Comparison of ENCODE assay signal across 14 cellular contexts in genomic region chr11:125515102-125515439, GRCh38. TPM values are rescaled to one million over a fixed set of nuclear protein-coding genes. Genes with fewer than 3 reads are reported as not detected.
DNase-seq lines count a peak whose midpoint lies in the region; ATAC-seq and TF ChIP-seq lines count a peak whose summit lies in the region.
"Had no signal": no experiment of that assay in that cellular context is flagged by ENCODE, and none has a peak within 500 bp of the region (broad histone marks: within the 10 kb centered on the region; RNA-seq: fewer than 3 reads in every experiment).

No MANE protein-coding gene starts in this region.

- no peak overlapping the region for H3K9ac ChIP-seq in mammary epithelial cell (ENCODE audit: insufficient read depth, low read length)
- H3K9ac ChIP-seq: GM23248, parathyroid adenoma had no signal

- TF ChIP-seq CTCF in mammary epithelial cell (conservative IDR thresholded peaks at IDR 0.05 in 1 of 2, IDR thresholded peaks at IDR 0.05 in 1 of 2; ENCODE audit: extremely low read depth in 1 of 2, insufficient read depth in 1 of 2, low read depth in 1 of 2, low read length in 2 of 2), result no peak
- TF ChIP-seq CTCF in breast epithelium (IDR thresholded peaks at IDR 0.05), result no peak
- TF ChIP-seq CTCF in stomach (IDR thresholded peaks at IDR 0.05), result no peak
- TF ChIP-seq CTCF in Calu3 (IDR thresholded peaks at IDR 0.05; ENCODE audit: unreplicated experiment), result no peak

- H3K4me2 ChIP-seq in mammary epithelial cell (ENCODE audit: insufficient read depth, low read depth, low read length), result no peak overlapping the region

- BruUV-seq in mammary epithelial cell (replicated peaks; lab: Mats Ljungman, UMichigan) (no TSS peak), Calu3 (replicated peaks; lab: Mats Ljungman, UMichigan) (no TSS peak)

- H3K9me3 ChIP-seq in mammary epithelial cell (replicated peaks; ENCODE audit: insufficient read depth, low read length) (no peaks in the 10 kb centered on the region), breast epithelium (no peaks in the 10 kb centered on the region), T-helper 17 cell (ENCODE audit: control insufficient read depth, low read length, poor library complexity, severe bottlenecking) (no peaks in the 10 kb centered on the region), stomach (peaks cover 0 to 6% (median 3%) of the 10 kb centered on the region in 4 donors)
- no peaks in the 10 kb centered on the region for H3K9me3 ChIP-seq in effector memory CD4-positive, alpha-beta T cell (ENCODE audit: control insufficient read depth, low read length)
- H3K9me3 ChIP-seq: Peyer's patch, suprapubic skin had no signal

- intact Hi-C loops in mammary epithelial cell (cut with micrococcal nuclease), result no loop called here
- intact Hi-C loops in breast epithelium (cut with DNase I; ENCODE audit: low total_unique reads), result no loop called here
- intact Hi-C loops in stomach (cut with DNase I; ENCODE audit: low total_unique reads), result no loop called here
- intact Hi-C loops in Calu3 (cut with micrococcal nuclease; ENCODE audit: unreplicated experiment), result no loop called here

- no peak overlapping the region for H2AFZ ChIP-seq in mammary epithelial cell (ENCODE audit: low read depth, low read length)
- H2AFZ ChIP-seq: GM23248, parathyroid adenoma had no signal

- in situ Hi-C loops in mammary epithelial cell (cut with MboI; ENCODE audit: low sequenced_read_pairs in 2 of 2), result no loop called here

- no peaks in the 10 kb centered on the region for H3K9me3 Mint-ChIP-seq in Calu3 (ENCODE audit: low read depth, unreplicated experiment)

- H3K79me2 ChIP-seq in mammary epithelial cell (ENCODE audit: insufficient read depth, low read length), result no peaks in the 10 kb centered on the region
- H3K79me2 ChIP-seq: parathyroid adenoma had no signal

- TF ChIP-seq EP300 in stomach (IDR thresholded peaks at IDR 0.05), result no peak

- H3K4me1 Mint-ChIP-seq in T-helper 17 cell (peaks cover 20% of the 10 kb centered on the region), Calu3 (ENCODE audit: low read depth, unreplicated experiment) (no peaks in the 10 kb centered on the region)

- H3K4me3 ChIP-seq in mammary epithelial cell (replicated peaks in 1 of 3; ENCODE audit: insufficient read depth in 1 of 3, low read depth in 2 of 3, low read length in 3 of 3), result no peak overlapping the region
- no peak overlapping the region for H3K4me3 ChIP-seq in breast epithelium
- H3K4me3 ChIP-seq in effector memory CD4-positive, alpha-beta T cell (ENCODE audit: insufficient read depth, low read depth, low read length, poor library complexity, severe bottlenecking), result no peak overlapping the region
- H3K4me3 ChIP-seq in stomach, result no peak overlapping the region
- H3K4me3 ChIP-seq: GM23248, left ventricle myocardium inferior, Peyer's patch, suprapubic skin had no signal

- H3K27ac ChIP-seq in mammary epithelial cell (ENCODE audit: insufficient read depth, low read depth, low read length) (peak overlapping the region; percentile 30), breast epithelium (no peak overlapping the region), stomach (peak overlapping the region in 3 of 5 donors; percentile 61 to 79 (median 78))
- peak overlapping the region; percentile 56 for H3K27ac ChIP-seq in effector memory CD4-positive, alpha-beta T cell (ENCODE audit: insufficient read depth, low read length, poor library complexity, severe bottlenecking)
- H3K27ac ChIP-seq: GM23248, left ventricle myocardium inferior, parathyroid adenoma, Peyer's patch, suprapubic skin had no signal

- H3K4me1 ChIP-seq in mammary epithelial cell (ENCODE audit: insufficient read depth, low read length), result peaks cover 15% of the 10 kb centered on the region
- H3K4me1 ChIP-seq in breast epithelium, result no peaks in the 10 kb centered on the region
- no peaks in the 10 kb centered on the region for H3K4me1 ChIP-seq in effector memory CD4-positive, alpha-beta T cell (ENCODE audit: control insufficient read depth, insufficient read depth, low read length, poor library complexity, severe bottlenecking)
- peaks cover 0 to 19% (median 5%) of the 10 kb centered on the region in 4 donors for H3K4me1 ChIP-seq in stomach
- H3K4me1 ChIP-seq: left ventricle myocardium inferior, parathyroid adenoma, Peyer's patch had no signal

- CTCF ChIA-PET in mammary epithelial cell (lab: Charles Lee; ENCODE audit: low non-redundant PET), result no interaction called here
- CTCF ChIA-PET in Calu3 (lab: Charles Lee), result no interaction called here

- TF ChIP-seq POLR2A in breast epithelium (IDR thresholded peaks at IDR 0.05), result no peak
- no peak for TF ChIP-seq POLR2A in stomach (IDR thresholded peaks at IDR 0.05)

- H3K4me3 Mint-ChIP-seq in T-helper 17 cell (no peak overlapping the region), Calu3 (ENCODE audit: low read depth, unreplicated experiment) (no peak overlapping the region)

- H4K20me1 ChIP-seq in mammary epithelial cell (ENCODE audit: insufficient read depth, low read length), result no peaks in the 10 kb centered on the region

- dilution Hi-C loops in mammary epithelial cell (cut with HindIII; ENCODE audit: low sequenced_read_pairs), result no loop called here

- H3K36me3 ChIP-seq in mammary epithelial cell (ENCODE audit: insufficient read depth, low read length), result no peaks in the 10 kb centered on the region
- H3K36me3 ChIP-seq in breast epithelium, result no peaks in the 10 kb centered on the region
- H3K36me3 ChIP-seq in effector memory CD4-positive, alpha-beta T cell (ENCODE audit: control insufficient read depth, insufficient read depth, low read length), result no peaks in the 10 kb centered on the region
- H3K36me3 ChIP-seq in stomach, result no peaks in the 10 kb centered on the region
- H3K36me3 ChIP-seq: left ventricle myocardium inferior, Peyer's patch, suprapubic skin had no signal

- no peak for ATAC-seq in T-helper 17 cell
- no peak for ATAC-seq in GM21723 (IDR thresholded peaks at IDR 0.05; ENCODE audit: unreplicated experiment)
- ATAC-seq in HG02970 (IDR thresholded peaks at IDR 0.05; ENCODE audit: low FRiP score, unreplicated experiment), result no peak

- H3K36me3 Mint-ChIP-seq in T-helper 17 cell (ENCODE audit: low read depth) (no peaks in the 10 kb centered on the region), Calu3 (ENCODE audit: insufficient read depth, unreplicated experiment) (peaks cover 16% of the 10 kb centered on the region)

- H3K27me3 Mint-ChIP-seq in T-helper 17 cell (no peaks in the 10 kb centered on the region), Calu3 (ENCODE audit: unreplicated experiment) (no peaks in the 10 kb centered on the region)

- H3K27me3 ChIP-seq in mammary epithelial cell (ENCODE audit: insufficient read depth, low read length) (no peaks in the 10 kb centered on the region), breast epithelium (no peaks in the 10 kb centered on the region), stomach (no peaks in the 10 kb centered on the region)
- no peaks in the 10 kb centered on the region for H3K27me3 ChIP-seq in effector memory CD4-positive, alpha-beta T cell (replicated peaks; ENCODE audit: control insufficient read depth, insufficient read depth, low read length, poor library complexity, severe bottlenecking)
- H3K27me3 ChIP-seq: Peyer's patch, suprapubic skin had no signal

- DNase-seq in mammary epithelial cell, result no peak
- DNase-seq in breast epithelium (ENCODE audit: low spot score in 2 of 2), result no peak
- no peak for DNase-seq in T-helper 17 cell
- DNase-seq in effector memory CD4-positive, alpha-beta T cell, result no peak
- no peak for DNase-seq in stomach
- no peak for DNase-seq in Calu3
- DNase-seq: left ventricle myocardium inferior, NCI-H2081 treated with DMSO at 0.1 percent for 48 hours had no signal

- H3K27ac Mint-ChIP-seq in T-helper 17 cell (peak overlapping the region; percentile 95), Calu3 (ENCODE audit: unreplicated experiment) (no peak overlapping the region)

RNA-seq across cellular contexts. Expression of gene FEZ1, which starts 19.0 kb away (rescaled TPM):
- total RNA-seq in mammary epithelial cell, result 100 to 1,000 TPM in 1 of 2 donors, 10 to 100 TPM in 1; 82.2 to 230 TPM
- polyA plus RNA-seq in mammary epithelial cell, result 138 TPM
- polyA minus RNA-seq in mammary epithelial cell, result 120 TPM
- 10 to 100 TPM in 2 of 3 donors, 1 to 10 TPM in 1; 4.8 to 20.8 (median 14.4) TPM for total RNA-seq in breast epithelium
- 1 to 10 TPM; 1.1 to 1.6 TPM for total RNA-seq in T-helper 17 cell
- total RNA-seq in stomach, result 10 to 100 TPM in 4 of 5 donors, under 1 TPM in 1; 0.87 to 94.5 (median 14.7) TPM
- 10 to 100 TPM; 13.2 to 19.2 (median 15.4) TPM for polyA plus RNA-seq in stomach
- 3.5 and 6.6 TPM in 2 replicates for total RNA-seq in Calu3 (2022)

RNA-seq across cellular contexts. Expression of gene EI24, which starts 54.2 kb away (rescaled TPM):
- total RNA-seq in mammary epithelial cell (100 to 1,000 TPM; 127 to 162 TPM), breast epithelium (100 to 1,000 TPM in 1 of 3 donors, 10 to 100 TPM in 2; 88.5 to 111 (median 94.1) TPM), T-helper 17 cell (10 to 100 TPM; 19.4 to 21.9 TPM), stomach (100 to 1,000 TPM in 4 of 5 donors, 10 to 100 TPM in 1; 52.5 to 169 (median 106) TPM), Calu3 (2022) (76.7 and 82.2 TPM in 2 replicates)
- polyA plus RNA-seq in mammary epithelial cell (266 TPM), stomach (10 to 100 TPM; 42.8 to 70.1 (median 61.4) TPM)
- 185 TPM for polyA minus RNA-seq in mammary epithelial cell

Comparison
In these comparisons a context has a peak if more than half of its experiments do, and no peak if none do; other contexts are left out.
1. H3K27ac ChIP-seq: peak in mammary epithelial cell (single experiment), effector memory CD4-positive, alpha-beta T cell (single experiment) and stomach (3 of 5); none in breast epithelium (0 of 2).